In the genomic region with DNA sequence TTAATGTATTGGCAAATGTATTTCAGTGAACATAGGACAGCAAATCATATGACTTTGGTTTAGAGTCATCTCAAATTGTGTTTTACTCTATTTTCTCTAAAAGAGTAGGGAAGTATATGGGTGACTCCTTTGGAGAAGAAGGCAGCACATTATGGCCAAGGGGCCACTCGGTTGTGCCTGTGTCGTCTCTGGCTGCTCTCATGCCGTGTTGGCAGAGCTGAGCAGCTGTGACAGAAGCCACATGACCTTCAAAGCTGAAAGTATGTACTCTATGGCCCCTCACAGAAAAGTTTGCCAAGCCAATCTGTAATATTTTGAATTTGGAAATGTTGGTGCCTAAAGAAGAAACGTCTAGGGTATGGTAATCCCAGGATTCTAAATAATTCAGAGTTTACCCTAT, we compare ENCODE assay signal across 1 cellular context.
TF ChIP-seq lines count a peak whose summit lies in the region.

No MANE protein-coding gene starts in this region.

TF ChIP-seq in HEK293T, 16 proteins besides CTCF, POLR2A, EP300 and RAD21:
- TF ChIP-seq SUZ12 (IDR thresholded peaks at IDR 0.05): no peak
- TF ChIP-seq BHLHE40 (IDR thresholded peaks at IDR 0.05; ENCODE audit: borderline replicate concordance): no peak
- TF ChIP-seq FOXK2 (IDR thresholded peaks at IDR 0.05): no peak
- no peak for TF ChIP-seq FOXA1 (IDR thresholded peaks at IDR 0.05)
TF ChIP-seq in HEK293T: peak in this region for 0.
